In genomic region chr20:33862709-33863403, GRCh38 we compare ENCODE assay signal across 8 cellular contexts. TPM values are rescaled to one million over a fixed set of nuclear protein-coding genes. Genes with fewer than 3 reads are reported as not detected.
DNase-seq lines count a peak whose midpoint lies in the region; ATAC-seq, FAIRE-seq and TF ChIP-seq lines count a peak whose summit lies in the region.

No MANE protein-coding gene starts in this region.

- in situ Hi-C loops in brain microvascular endothelial cell (cut with HindIII; ENCODE audit: low pct_ligation_motif_present, low sequenced_read_pairs) = no loop called here

- no peaks in the 10 kb centered on the region for H3K27me3 ChIP-seq in brain microvascular endothelial cell (replicated peaks)

- H3K36me3 ChIP-seq in brain microvascular endothelial cell (replicated peaks) = no peaks in the 10 kb centered on the region

- H3K4me3 ChIP-seq in brain microvascular endothelial cell (ENCODE audit: low read depth, low read length) = peak overlapping the region; percentile 34

- no peak for FAIRE-seq in D721Med (lab: Jason Lieb, UNC)

- TF ChIP-seq CTCF in D721Med (IDR thresholded peaks at IDR 0.05; ENCODE audit: insufficient read depth, missing control alignments) (peak; percentile 68), brain microvascular endothelial cell (IDR thresholded peaks at IDR 0.05; ENCODE audit: low read depth, low read length, missing control alignments) (peak; percentile 74)

- peak; percentile 90 for DNase-seq in D721Med (ENCODE audit: insufficient read length, low spot score)
- peak; percentile 33 for DNase-seq in HT-29 (ENCODE audit: low spot score)
- peak in 3 of 5 donors; percentile 19 to 38 (median 32) for DNase-seq in T-helper 1 cell
- DNase-seq in brain microvascular endothelial cell = peak; percentile 65
- DNase-seq in iPS-NIHi7 (ENCODE audit: extremely low spot score) = peak; percentile 91
- peak; percentile 30 for DNase-seq in stimulated activated CD4-positive, alpha-beta T cell treated with anti-CD3 and anti-CD28 coated beads, Interleukin-1b, Interleukin-23, amount 100 ng/mL, for 48 hours
- DNase-seq in NCI-H1048 (lab: John Stamatoyannopoulos, UW) = no peak

- H3K27ac ChIP-seq in brain microvascular endothelial cell = no peak overlapping the region

- ATAC-seq in GM18907 (IDR thresholded peaks at IDR 0.05; ENCODE audit: unreplicated experiment) = no peak

RNA-seq across cellular contexts. Expression of gene CHMP4B, which starts 51.7 kb away (rescaled TPM):
- total RNA-seq in HT-29 (2014; rRNA removed; shearing (Covaris generic)) = 117 and 120 TPM in 2 replicates
